ENCODE assay signal across 1 cellular context in the genomic region with DNA sequence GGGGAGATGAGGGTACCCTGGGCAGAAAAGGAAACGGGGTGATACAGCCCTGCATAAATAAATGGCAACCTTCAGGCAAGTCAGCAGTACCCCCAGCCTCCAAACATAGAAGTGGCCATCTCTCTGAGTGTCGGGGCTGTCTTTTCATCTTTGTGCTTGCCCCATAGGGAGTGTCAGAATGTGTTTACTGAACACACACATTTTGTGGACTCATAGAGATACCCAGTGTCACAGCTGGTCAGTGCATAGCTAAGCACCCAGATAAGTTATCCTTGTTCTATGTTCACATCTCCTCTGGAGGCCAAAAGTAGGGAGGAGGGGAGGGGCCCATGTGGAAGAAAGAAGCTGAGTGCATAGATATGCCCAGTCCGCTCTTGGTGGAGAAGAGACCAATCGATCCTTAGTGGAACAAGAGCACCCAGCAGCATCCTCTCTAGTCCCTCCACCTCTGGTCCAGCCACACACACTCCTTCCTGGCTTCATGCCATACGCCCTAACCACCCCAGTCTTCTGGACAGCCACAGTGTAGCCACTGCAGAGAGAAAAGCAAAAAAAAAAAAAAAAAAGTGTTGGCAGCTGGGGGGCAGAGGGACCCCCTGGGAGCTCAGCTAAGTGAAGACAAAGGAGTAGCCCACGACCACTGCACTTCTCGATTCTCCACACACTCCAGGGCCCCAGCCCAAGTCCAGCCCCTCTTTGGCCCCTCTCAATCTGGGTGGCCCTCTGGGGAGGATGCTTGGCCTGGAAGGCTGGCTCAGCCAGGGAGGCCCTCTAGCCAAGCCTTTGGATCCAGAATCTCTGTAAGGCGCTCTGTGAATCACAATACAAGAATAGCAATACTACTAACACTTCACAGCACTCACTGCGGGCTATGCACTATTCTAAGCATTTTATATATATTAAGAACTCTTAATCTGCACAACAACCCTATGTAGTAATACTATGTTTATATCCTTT.
TF ChIP-seq lines count a peak whose summit lies in the region.

No MANE protein-coding gene starts in this region.

TF ChIP-seq in K562, 482 proteins besides CTCF, POLR2A, EP300 and RAD21:
- TF ChIP-seq MTA3 (IDR thresholded peaks at IDR 0.05; ENCODE audit: borderline replicate concordance) = no peak
- 0 out of 2 replicates have a peak, but pooled peaks have one; percentile 13 for TF ChIP-seq NFIC (IDR thresholded peaks at IDR 0.05)
- no peak for TF ChIP-seq TAL1 (IDR thresholded peaks at IDR 0.05)
TF ChIP-seq in K562: peak in this region for 1.
